In the genomic region with DNA sequence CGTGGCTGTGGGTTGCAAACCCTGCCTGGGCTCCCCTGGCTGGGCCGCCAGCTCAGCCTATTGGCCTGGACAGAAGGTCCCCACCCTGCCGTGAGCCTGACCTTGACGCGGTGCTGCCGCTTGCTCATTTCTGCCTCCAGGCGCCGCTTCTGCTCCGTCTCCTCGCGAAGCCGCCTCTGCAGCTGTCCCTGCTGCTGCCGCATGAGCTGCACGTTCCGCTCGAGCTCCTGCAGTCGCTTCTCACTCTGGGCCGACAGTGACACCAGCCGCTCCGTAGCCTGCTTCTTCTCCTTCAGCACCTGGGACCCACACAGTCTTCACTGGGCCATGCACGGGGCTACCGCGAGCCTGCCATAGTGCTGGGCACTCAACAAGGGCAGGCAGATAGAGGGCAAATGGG, we compare ENCODE assay signal across 20 cellular contexts. TPM values are rescaled to one million over a fixed set of nuclear protein-coding genes. Genes with fewer than 3 reads are reported as not detected.
"Had no signal": no experiment of that assay in that cellular context is flagged by ENCODE, and none has a peak within 500 bp of the region (broad histone marks: within the 10 kb centered on the region; RNA-seq: fewer than 3 reads in every experiment).

No MANE protein-coding gene starts in this region.

- H3K4me3 ChIP-seq: dorsolateral prefrontal cortex, pancreas, sigmoid colon had no signal

- H3K27ac ChIP-seq: dorsolateral prefrontal cortex, pancreas, sigmoid colon had no signal

- H3K9me3 Mint-ChIP-seq: activated B cell treated with CpG ODN at 0.5 μM for 24 hours; activated CD4-positive, alpha-beta memory T cell treated with anti-CD3 and anti-CD28 coated beads for 36 hours; activated naive CD8-positive, alpha-beta T cell treated with anti-CD3 and anti-CD28 coated beads, Interleukin-2, amount 50 U/mL, for 24 hours; activated T-cell treated with anti-CD3 and anti-CD28 coated beads, Interleukin-2, amount 50 U/mL, for 4 hours; natural killer cell; stimulated activated effector memory CD8-positive, alpha-beta T cell treated with anti-CD3 and anti-CD28 coated beads, Interleukin-12 subunit alpha, Interleukin-12 subunit beta, amount 100 ng/mL, for 72 hours had no signal

- H3K36me3 Mint-ChIP-seq: natural killer cell had no signal

- H3K36me3 ChIP-seq: pancreas had no signal

- DNase-seq: activated B cell treated with CpG ODN at 0.5 μM for 24 hours; activated CD4-positive, alpha-beta memory T cell treated with anti-CD3 and anti-CD28 coated beads for 36 hours; activated CD4-positive, alpha-beta T cell treated with anti-CD3 and anti-CD28 coated beads for 4 hours; activated effector memory CD4-positive, alpha-beta T cell treated with Interleukin-2 at 50 U/mL for 16 hours; activated naive CD4-positive, alpha-beta T cell treated with anti-CD3 and anti-CD28 coated beads, Interleukin-2, amount 10 ng/mL, durations not matched to agents 7 days and 5 days; activated naive CD8-positive, alpha-beta T cell treated with anti-CD3 and anti-CD28 coated beads, Interleukin-2, amount 50 U/mL, for 24 hours; activated T-cell treated with anti-CD3 and anti-CD28 coated beads, Interleukin-2, amount 50 U/mL, for 4 hours; anterior cingulate cortex; caudate nucleus; dorsolateral prefrontal cortex; erythroblast; foreskin melanocyte; natural killer cell; pancreas; sigmoid colon; stimulated activated CD4-positive, alpha-beta T cell treated with anti-CD3 and anti-CD28 coated beads, Interleukin-4, amount 100 ng/mL, for 24 hours; T-helper 1 cell; T-helper 9 cell had no signal

- H3K4me3 Mint-ChIP-seq: activated B cell treated with CpG ODN at 0.5 μM for 24 hours; activated CD4-positive, alpha-beta memory T cell treated with anti-CD3 and anti-CD28 coated beads for 36 hours; activated naive CD4-positive, alpha-beta T cell treated with anti-CD3 and anti-CD28 coated beads, Interleukin-2, amount 10 ng/mL, durations not matched to agents 7 days and 5 days; activated naive CD8-positive, alpha-beta T cell treated with anti-CD3 and anti-CD28 coated beads, Interleukin-2, amount 50 U/mL, for 24 hours; activated T-cell treated with anti-CD3 and anti-CD28 coated beads, Interleukin-2, amount 50 U/mL, for 4 hours; brain; natural killer cell; stimulated activated effector memory CD8-positive, alpha-beta T cell treated with anti-CD3 and anti-CD28 coated beads, Interleukin-12 subunit alpha, Interleukin-12 subunit beta, amount 100 ng/mL, for 72 hours had no signal

- H3K27me3 Mint-ChIP-seq: activated B cell treated with CpG ODN at 0.5 μM for 24 hours; activated CD4-positive, alpha-beta memory T cell treated with anti-CD3 and anti-CD28 coated beads for 36 hours; activated naive CD4-positive, alpha-beta T cell treated with anti-CD3 and anti-CD28 coated beads, Interleukin-2, amount 10 ng/mL, durations not matched to agents 7 days and 5 days; activated naive CD8-positive, alpha-beta T cell treated with anti-CD3 and anti-CD28 coated beads, Interleukin-2, amount 50 U/mL, for 24 hours; brain had no signal

- H3K4me1 Mint-ChIP-seq: activated B cell treated with CpG ODN at 0.5 μM for 24 hours; activated naive CD4-positive, alpha-beta T cell treated with anti-CD3 and anti-CD28 coated beads, Interleukin-2, amount 10 ng/mL, durations not matched to agents 7 days and 5 days; brain; natural killer cell; stimulated activated effector memory CD8-positive, alpha-beta T cell treated with anti-CD3 and anti-CD28 coated beads, Interleukin-12 subunit alpha, Interleukin-12 subunit beta, amount 100 ng/mL, for 72 hours had no signal

- H3K9me3 ChIP-seq: pancreas, sigmoid colon had no signal

- H3K4me1 ChIP-seq: pancreas, sigmoid colon had no signal

- H3K27ac Mint-ChIP-seq: activated B cell treated with CpG ODN at 0.5 μM for 24 hours; activated CD4-positive, alpha-beta memory T cell treated with anti-CD3 and anti-CD28 coated beads for 36 hours; activated naive CD4-positive, alpha-beta T cell treated with anti-CD3 and anti-CD28 coated beads, Interleukin-2, amount 10 ng/mL, durations not matched to agents 7 days and 5 days; activated naive CD8-positive, alpha-beta T cell treated with anti-CD3 and anti-CD28 coated beads, Interleukin-2, amount 50 U/mL, for 24 hours; brain; natural killer cell; stimulated activated effector memory CD8-positive, alpha-beta T cell treated with anti-CD3 and anti-CD28 coated beads, Interleukin-12 subunit alpha, Interleukin-12 subunit beta, amount 100 ng/mL, for 72 hours had no signal

- H3K27me3 ChIP-seq: dorsolateral prefrontal cortex, pancreas, sigmoid colon had no signal

RNA-seq across cellular contexts. Expression of gene WDR93, which starts 57.0 kb away (rescaled TPM):
- total RNA-seq: activated CD4-positive, alpha-beta memory T cell treated with anti-CD3 and anti-CD28 coated beads for 36 hours; activated T-cell treated with anti-CD3 and anti-CD28 coated beads, Interleukin-2, amount 50 U/mL, for 4 hours had no signal
